16 cellular contexts compared by ENCODE assay signal in genomic region chr1:47871799-47872353, GRCh38.
DNase-seq lines count a peak whose midpoint lies in the region; ATAC-seq and TF ChIP-seq lines count a peak whose summit lies in the region.
"Had no signal": no experiment of that assay in that cellular context is flagged by ENCODE, and none has a peak within 500 bp of the region (broad histone marks: within the 10 kb centered on the region; RNA-seq: fewer than 3 reads in every experiment).

No MANE protein-coding gene starts in this region.

- H3K27ac Mint-ChIP-seq in T-helper 2 cell treated with Interferon-gamma antibody and Interleukin-4, amounts not matched to agents 5 μg/mL and 100 μg/mL, for 36 hours = no peak overlapping the region
- no peak overlapping the region for H3K27ac Mint-ChIP-seq in osteocyte (ENCODE audit: unreplicated experiment)
- H3K27ac Mint-ChIP-seq: activated B cell treated with CpG ODN at 0.5 μM for 24 hours, neural progenitor cell had no signal

- no peaks in the 10 kb centered on the region for H3K36me3 ChIP-seq in kidney epithelial cell (ENCODE audit: control insufficient read depth, insufficient read depth, low read length)
- H3K36me3 ChIP-seq: esophagus muscularis mucosa, HAP-1, neural progenitor cell, vagina had no signal

- TF ChIP-seq CTCF in kidney epithelial cell (IDR thresholded peaks at IDR 0.05; ENCODE audit: insufficient read depth, low read length, poor library complexity, severe bottlenecking) = no peak
- no peak for TF ChIP-seq CTCF in osteocyte (IDR thresholded peaks at IDR 0.05)

- in situ Hi-C loops in ACHN (cut with HindIII; ENCODE audit: low pct_ligation_motif_present, low pct_unique_long_range_greater_than_20kb, low sequenced_read_pairs) = no loop called here
- in situ Hi-C loops in SK-MEL-5 (cut with HindIII; ENCODE audit: low pct_unique_long_range_greater_than_20kb, low sequenced_read_pairs) = no loop called here

- H3K4me3 Mint-ChIP-seq in T-helper 2 cell treated with Interferon-gamma antibody and Interleukin-4, amounts not matched to agents 5 μg/mL and 100 μg/mL, for 36 hours = no peak overlapping the region
- no peak overlapping the region for H3K4me3 Mint-ChIP-seq in osteocyte (ENCODE audit: unreplicated experiment)
- H3K4me3 Mint-ChIP-seq: activated B cell treated with CpG ODN at 0.5 μM for 24 hours, neural progenitor cell had no signal

- no peaks in the 10 kb centered on the region for H3K36me3 Mint-ChIP-seq in T-helper 2 cell treated with Interferon-gamma antibody and Interleukin-4, amounts not matched to agents 5 μg/mL and 100 μg/mL, for 36 hours (ENCODE audit: low read depth)
- no peaks in the 10 kb centered on the region for H3K36me3 Mint-ChIP-seq in osteocyte (ENCODE audit: unreplicated experiment)

- no peaks in the 10 kb centered on the region for H3K27me3 ChIP-seq in kidney epithelial cell (ENCODE audit: control insufficient read depth, insufficient read depth, low read length)
- H3K27me3 ChIP-seq: esophagus muscularis mucosa, neural progenitor cell, vagina had no signal

- peaks cover 6% of the 10 kb centered on the region for H3K27me3 Mint-ChIP-seq in T-helper 2 cell treated with Interferon-gamma antibody and Interleukin-4, amounts not matched to agents 5 μg/mL and 100 μg/mL, for 36 hours (ENCODE audit: low read depth)
- peaks cover 21% of the 10 kb centered on the region for H3K27me3 Mint-ChIP-seq in osteocyte (ENCODE audit: unreplicated experiment)

- no peaks in the 10 kb centered on the region for H3K4me1 Mint-ChIP-seq in T-helper 2 cell treated with Interferon-gamma antibody and Interleukin-4, amounts not matched to agents 5 μg/mL and 100 μg/mL, for 36 hours (ENCODE audit: low read depth)
- no peaks in the 10 kb centered on the region for H3K4me1 Mint-ChIP-seq in osteocyte (ENCODE audit: unreplicated experiment)
- H3K4me1 Mint-ChIP-seq: activated B cell treated with CpG ODN at 0.5 μM for 24 hours had no signal

- peak; percentile 91 for DNase-seq in ACHN
- DNase-seq in H4 (ENCODE audit: low spot score) = peak; percentile 26
- peak; percentile 4 for DNase-seq in SK-MEL-5 (ENCODE audit: low read depth, low spot score)
- peak; percentile 85 for DNase-seq in kidney epithelial cell (ENCODE audit: low read depth)
- DNase-seq in inferior parietal cortex (ENCODE audit: extremely low spot score) = no peak
- no peak for DNase-seq in T-helper 2 cell treated with Interferon-gamma antibody and Interleukin-4, amounts not matched to agents 5 μg/mL and 100 μg/mL, for 36 hours (ENCODE audit: low spot score)
- no peak for DNase-seq in osteocyte (ENCODE audit: extremely low spot score, unreplicated experiment)
- DNase-seq: activated B cell treated with CpG ODN at 0.5 μM for 24 hours, activated T-cell treated with anti-CD3 and anti-CD28 coated beads for 4 hours, C1 segment of cervical spinal cord, SHP77 treated with DMSO at 0.1 percent for 48 hours had no signal

- no peak overlapping the region for H3K4me3 ChIP-seq in kidney epithelial cell (ENCODE audit: low read depth, low read length)
- H3K4me3 ChIP-seq: esophagus muscularis mucosa, HAP-1, neural progenitor cell, vagina had no signal

- H3K9me3 Mint-ChIP-seq in T-helper 2 cell treated with Interferon-gamma antibody and Interleukin-4, amounts not matched to agents 5 μg/mL and 100 μg/mL, for 36 hours = no peaks in the 10 kb centered on the region
- H3K9me3 Mint-ChIP-seq in osteocyte (ENCODE audit: unreplicated experiment) = no peaks in the 10 kb centered on the region
- H3K9me3 Mint-ChIP-seq: activated B cell treated with CpG ODN at 0.5 μM for 24 hours had no signal

- no peak for ATAC-seq in GM18909 (IDR thresholded peaks at IDR 0.05; ENCODE audit: poor library complexity, unreplicated experiment)

Comparison
In these comparisons a context has a peak if more than half of its experiments do, and no peak if none do; other contexts are left out.
1. DNase-seq: peak in ACHN (single experiment), H4 (single experiment), SK-MEL-5 (single experiment) and kidney epithelial cell (single experiment); none in inferior parietal cortex (single experiment), T-helper 2 cell treated with Interferon-gamma antibody and Interleukin-4, amounts not matched to agents 5 μg/mL and 100 μg/mL, for 36 hours (single experiment) and osteocyte (single experiment).